In the genomic region with DNA sequence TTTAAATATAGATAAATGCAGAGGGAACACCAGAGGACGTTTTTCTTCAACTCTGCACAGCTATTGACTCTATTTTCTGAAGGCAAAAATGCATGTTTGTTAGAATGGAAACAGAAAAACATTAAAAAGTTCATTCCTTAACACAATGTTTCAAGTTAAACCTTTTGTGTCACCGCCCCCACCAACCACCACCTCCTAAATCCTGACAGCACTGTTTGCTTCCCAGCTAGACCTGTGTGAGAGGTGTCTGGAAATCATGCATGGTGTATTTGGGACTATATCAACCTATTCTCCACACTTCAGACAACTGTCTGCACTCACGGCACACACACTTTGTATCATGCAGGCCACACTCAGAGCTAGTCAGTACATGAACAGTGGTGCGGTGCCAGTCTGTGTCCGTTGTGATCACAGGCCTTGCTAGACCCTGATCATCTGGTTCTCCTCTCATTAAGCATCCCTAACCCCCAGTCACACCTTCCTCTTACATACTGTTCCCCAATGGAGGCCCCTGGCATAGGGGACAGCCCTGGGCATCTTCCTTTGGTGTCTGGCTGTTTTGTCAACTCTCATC, we compare ENCODE assay signal across 21 cellular contexts.
"Had no signal": no experiment of that assay in that cellular context is flagged by ENCODE, and none has a peak within 500 bp of the region (broad histone marks: within the 10 kb centered on the region; RNA-seq: fewer than 3 reads in every experiment).

No MANE protein-coding gene starts in this region.

- H3K27ac ChIP-seq: body of pancreas, colonic mucosa, tibial nerve had no signal

- H3K4me3 Mint-ChIP-seq: activated B cell treated with CpG ODN at 0.5 μM for 24 hours; activated CD8-positive, alpha-beta T cell treated with anti-CD3 and anti-CD28 coated beads, Interleukin-2, amount 10 ng/mL, durations not matched to agents 7 days and 5 days; activated naive CD8-positive, alpha-beta T cell treated with anti-CD3 and anti-CD28 coated beads, Interleukin-2, amount 10 ng/mL, durations not matched to agents 7 days and 5 days; central memory CD8-positive, alpha-beta T cell; mesothelial cell of epicardium had no signal

- H3K4me3 ChIP-seq: body of pancreas, colonic mucosa, lung, tibial nerve had no signal

- H3K27me3 Mint-ChIP-seq: activated B cell treated with CpG ODN at 0.5 μM for 24 hours; activated naive CD8-positive, alpha-beta T cell treated with anti-CD3 and anti-CD28 coated beads, Interleukin-2, amount 10 ng/mL, durations not matched to agents 7 days and 5 days; central memory CD8-positive, alpha-beta T cell had no signal

- FAIRE-seq: endometrium had no signal

- H3K27ac Mint-ChIP-seq: activated B cell treated with CpG ODN at 0.5 μM for 24 hours; activated CD8-positive, alpha-beta T cell treated with anti-CD3 and anti-CD28 coated beads, Interleukin-2, amount 10 ng/mL, durations not matched to agents 7 days and 5 days; activated naive CD8-positive, alpha-beta T cell treated with anti-CD3 and anti-CD28 coated beads, Interleukin-2, amount 10 ng/mL, durations not matched to agents 7 days and 5 days; mesothelial cell of epicardium had no signal

- H3K27me3 ChIP-seq: body of pancreas, colonic mucosa, tibial nerve had no signal

- H3K36me3 ChIP-seq: colonic mucosa had no signal

- H3K9me3 Mint-ChIP-seq: activated B cell treated with CpG ODN at 0.5 μM for 24 hours; activated naive CD8-positive, alpha-beta T cell treated with anti-CD3 and anti-CD28 coated beads, Interleukin-2, amount 10 ng/mL, durations not matched to agents 7 days and 5 days; central memory CD8-positive, alpha-beta T cell had no signal

- H3K4me1 ChIP-seq: colonic mucosa, tibial nerve had no signal

- DNase-seq: activated B cell treated with CpG ODN at 0.5 μM for 24 hours; activated CD4-positive, alpha-beta T cell treated with anti-CD3 and anti-CD28 coated beads for 48 hours; activated CD8-positive, alpha-beta T cell treated with anti-CD3 and anti-CD28 coated beads, Interleukin-2, amount 10 ng/mL, durations not matched to agents 7 days and 5 days; activated effector memory CD4-positive, alpha-beta T cell treated with anti-CD3 and anti-CD28 coated beads, Interleukin-2, amount 50 U/mL, for 16 hours; activated naive CD8-positive, alpha-beta T cell treated with anti-CD3 and anti-CD28 coated beads, Interleukin-2, amount 10 ng/mL, durations not matched to agents 7 days and 5 days; activated T-cell treated with anti-CD3 and anti-CD28 coated beads, Interleukin-2, amount 50 U/mL, for 48 hours; body of pancreas; colonic mucosa; erythroblast; foreskin melanocyte; glutamatergic neuron; hypothalamus; islet precursor cell; stimulated activated naive CD4-positive, alpha-beta T cell; T-helper 1 cell; T-helper 9 cell had no signal

- H3K4me1 Mint-ChIP-seq: activated B cell treated with CpG ODN at 0.5 μM for 24 hours; activated naive CD8-positive, alpha-beta T cell treated with anti-CD3 and anti-CD28 coated beads, Interleukin-2, amount 10 ng/mL, durations not matched to agents 7 days and 5 days; central memory CD8-positive, alpha-beta T cell had no signal

- H3K9me3 ChIP-seq: body of pancreas, colonic mucosa, tibial nerve had no signal

- ATAC-seq: activated CD8-positive, alpha-beta T cell treated with anti-CD3 and anti-CD28 coated beads, Interleukin-2, amount 10 ng/mL, durations not matched to agents 7 days and 5 days; body of pancreas had no signal
